ENCODE assay signal across 1 cellular context in genomic region chr5:176793343-176793699, GRCh38.
TF ChIP-seq lines count a peak whose summit lies in the region.

No MANE protein-coding gene starts in this region.

TF ChIP-seq in Ishikawa, 13 proteins besides CTCF, POLR2A, EP300 and RAD21 (continued from another document):
- no peak for TF ChIP-seq YY1 (IDR thresholded peaks at IDR 0.05; ENCODE audit: low read depth)
